1 cellular context compared by ENCODE assay signal in genomic region chr2:159292157-159292556, GRCh38.
TF ChIP-seq lines count a peak whose summit lies in the region.

No MANE protein-coding gene starts in this region.

TF ChIP-seq in WTC11, 78 proteins besides CTCF, POLR2A, EP300 and RAD21 (continued from another document):
- no peak for TF ChIP-seq HMGXB4 (CRISPR knock-in tag; IDR thresholded peaks at IDR 0.05)
- no peak for TF ChIP-seq IRF1 (CRISPR knock-in tag; IDR thresholded peaks at IDR 0.05)
- no peak for TF ChIP-seq RELA (CRISPR knock-in tag; IDR thresholded peaks at IDR 0.05; ENCODE audit: borderline replicate concordance)
- TF ChIP-seq GTF2I (CRISPR knock-in tag; conservative IDR thresholded peaks at IDR 0.05) = no peak
- no peak for TF ChIP-seq ZMAT4 (CRISPR knock-in tag; IDR thresholded peaks at IDR 0.05)
